ENCODE assay signal across 8 cellular contexts in genomic region chr9:127828262-127829031, GRCh38. TPM values are rescaled to one million over a fixed set of nuclear protein-coding genes. Genes with fewer than 3 reads are reported as not detected.
DNase-seq lines count a peak whose midpoint lies in the region; ATAC-seq and TF ChIP-seq lines count a peak whose summit lies in the region.

No MANE protein-coding gene starts in this region.

- H3K4me3 ChIP-seq in fibroblast of mammary gland (ENCODE audit: control insufficient read depth, low read depth, low read length): no peak overlapping the region

- peak overlapping the region in 4 of 6 donors; percentile 6 to 78 (median 54) for H3K27ac Mint-ChIP-seq in naive B cell

- H3K4me1 Mint-ChIP-seq in naive B cell: peaks cover 0 to 11% (median 3%) of the 10 kb centered on the region in 3 donors

- H3K36me3 Mint-ChIP-seq in naive B cell: no peaks in the 10 kb centered on the region

- DNase-seq in Ammon's horn (ENCODE audit: low spot score) (peak; percentile 56), NCI-H2227 treated with DMSO at 0.1 percent for 48 hours (lab: John Stamatoyannopoulos, UW) (peak; percentile 49), fibroblast of mammary gland (ENCODE audit: low read depth) (peak; percentile 55), naive B cell (no peak), NCI-H2081 (lab: John Stamatoyannopoulos, UW) (no peak), NOMO-1 (lab: John Stamatoyannopoulos, UW; ENCODE audit: unreplicated experiment in 2 of 2) (no peak), HUDEP-2 (lab: John Stamatoyannopoulos, UW; ENCODE audit: unreplicated experiment in 76 of 76) (no peak)

- no peaks in the 10 kb centered on the region for H3K27me3 Mint-ChIP-seq in naive B cell

- no peak overlapping the region for H3K4me3 Mint-ChIP-seq in naive B cell

- no peaks in the 10 kb centered on the region for H3K9me3 Mint-ChIP-seq in naive B cell

- ATAC-seq in naive B cell (ENCODE audit: low read depth in 2 of 2) (no peak), GM21515 (IDR thresholded peaks at IDR 0.05; ENCODE audit: unreplicated experiment) (no peak)

- no peak for TF ChIP-seq CTCF in fibroblast of mammary gland (conservative IDR thresholded peaks at IDR 0.05; ENCODE audit: control insufficient read depth, insufficient read depth, low read depth, low read length)

RNA-seq across cellular contexts. Expression of gene FPGS, which starts 25.8 kb away (rescaled TPM):
- polyA plus RNA-seq in naive B cell (ENCODE audit: low read depth in 6 of 6): 10 to 100 TPM; 52.2 to 78.0 (median 59.1) TPM

RNA-seq across cellular contexts. Expression of gene ENG, which starts 26.0 kb away (rescaled TPM):
- polyA plus RNA-seq in naive B cell (ENCODE audit: low read depth in 6 of 6): 1 to 10 TPM in 5 of 6 donors, not detected in 1; 3.5 to 8.2 (median 5.8) TPM

RNA-seq across cellular contexts. Expression of gene CDK9, which starts 42.6 kb away (rescaled TPM):
- 10 to 100 TPM; 37.3 to 88.8 (median 43.2) TPM for polyA plus RNA-seq in naive B cell (ENCODE audit: low read depth in 6 of 6)

RNA-seq across cellular contexts. Expression of gene AK1, which starts 49.0 kb away (rescaled TPM):
- polyA plus RNA-seq in naive B cell (ENCODE audit: low read depth in 6 of 6): not detected

RNA-seq across cellular contexts. Expression of gene SH2D3C, which starts 50.0 kb away (rescaled TPM):
- polyA plus RNA-seq in naive B cell (ENCODE audit: low read depth in 6 of 6): 10 to 100 TPM; 29.8 to 87.0 (median 34.7) TPM

Comparison
In these comparisons a context has a peak if more than half of its experiments do, and no peak if none do; other contexts are left out.
1. DNase-seq: peak in Ammon's horn (single experiment), NCI-H2227 treated with DMSO at 0.1 percent for 48 hours (single experiment) and fibroblast of mammary gland (single experiment); none in naive B cell (single experiment), NCI-H2081 (0 of 2), NOMO-1 (0 of 2) and HUDEP-2 (0 of 76).